Comparison of ENCODE assay signal across 8 cellular contexts in genomic region chr9:134689320-134690181, GRCh38. TPM values are rescaled to one million over a fixed set of nuclear protein-coding genes. Genes with fewer than 3 reads are reported as not detected.
DNase-seq lines count a peak whose midpoint lies in the region; ATAC-seq and TF ChIP-seq lines count a peak whose summit lies in the region.

No MANE protein-coding gene starts in this region.

- TF ChIP-seq CTCF in VCaP (conservative IDR thresholded peaks at IDR 0.05) (peak; percentile 91), gastroesophageal sphincter (IDR thresholded peaks at IDR 0.05) (peak in 3 of 4 experiments; percentile 85 to 94 (median 91)), ovary (IDR thresholded peaks at IDR 0.05) (peak; percentile 53 to 82 (median 79))

- H3K27ac ChIP-seq in VCaP (no peak overlapping the region), gastroesophageal sphincter (peak overlapping the region in 3 of 4 donors; percentile 17 to 52 (median 30)), ovary (no peak overlapping the region)

- WGBS in gastroesophageal sphincter (ENCODE audit: low coverage in 1 of 2), 2 donors: 3% methylated on average over 5 of the region's 20 CpGs; no CpG with 5 or more reads in 1 of the 2 donors
- 36 to 45% (median 43%) methylated on average over 20 of the region's 20 CpGs for WGBS in ovary, 3 donors

- H3K27me3 ChIP-seq in gastroesophageal sphincter: no peaks in the 10 kb centered on the region
- no peaks in the 10 kb centered on the region for H3K27me3 ChIP-seq in ovary

- TF ChIP-seq POLR2A in gastroesophageal sphincter (IDR thresholded peaks at IDR 0.05): no peak
- TF ChIP-seq POLR2A in ovary (IDR thresholded peaks at IDR 0.05): no peak

- TF ChIP-seq EP300 in gastroesophageal sphincter (IDR thresholded peaks at IDR 0.05) (no peak), ovary (IDR thresholded peaks at IDR 0.05) (no peak)

- no peaks in the 10 kb centered on the region for H3K9me3 ChIP-seq in gastroesophageal sphincter
- H3K9me3 ChIP-seq in ovary: no peaks in the 10 kb centered on the region

- H3K4me1 ChIP-seq in gastroesophageal sphincter: peaks cover 0 to 56% (median 13%) of the 10 kb centered on the region in 3 donors
- peaks cover 5% of the 10 kb centered on the region for H3K4me1 ChIP-seq in ovary (ENCODE audit: insufficient read depth)

- H3K4me3 ChIP-seq in gastroesophageal sphincter (no peak overlapping the region), ovary (no peak overlapping the region)

- intact Hi-C loops in ovary (cut with DNase I): loop anchor here in 1 of 4 donors (5.0 to 10.0 kb wide), 3 partner anchors 232 to 655 kb away; partner anchors contain the start of gene OLFM1

- peak; percentile 91 for ATAC-seq in gastroesophageal sphincter

- H3K36me3 ChIP-seq in gastroesophageal sphincter (peaks cover 0 to 30% of the 10 kb centered on the region in 2 donors), ovary (no peaks in the 10 kb centered on the region)

- DNase-seq in CMK (ENCODE audit: low read depth) (peak; percentile 46), H4 (ENCODE audit: low spot score) (peak; percentile 27), ovary (peak; percentile 55 to 82 (median 79)), SK-N-DZ (ENCODE audit: low spot score) (no peak), GDM1 (lab: John Stamatoyannopoulos, UW) (no peak), mesenteric fat pad (ENCODE audit: low spot score) (no peak)

RNA-seq across cellular contexts. Expression of gene COL5A1, which starts 47.9 kb away (rescaled TPM):
- 26.8 and 32.1 TPM in 2 replicates for total RNA-seq in H4 (2014; rRNA removed; shearing (Covaris generic))
- total RNA-seq in gastroesophageal sphincter: 10 to 100 TPM; 48.5 to 86.4 (median 74.9) TPM
- 100 to 1,000 TPM in 1 of 7 donors, 10 to 100 TPM in 6; 28.1 to 117 (median 58.6) TPM for total RNA-seq in ovary
- polyA plus RNA-seq in ovary: 10 to 100 TPM; 37.4 to 54.6 TPM
- not detected in 2 replicates for polyA plus RNA-seq in SK-N-DZ (2014; cell fraction: cytosol; rRNA removed)
- polyA plus RNA-seq in SK-N-DZ (2014; cell fraction: nucleus; rRNA removed): not detected in 2 replicates
- total RNA-seq in mesenteric fat pad: 84.7 TPM

Comparison
In these comparisons a context has a peak if more than half of its experiments do, and no peak if none do; other contexts are left out.
1. DNase-seq: peak in CMK (single experiment), H4 (single experiment) and ovary (5 of 5); none in SK-N-DZ (single experiment), GDM1 (single experiment) and mesenteric fat pad (single experiment).
2. H3K27ac ChIP-seq: peak in gastroesophageal sphincter (3 of 4); none in VCaP (single experiment) and ovary (0 of 2).
3. Peak in every context shown above with its lines, with median percentiles within 50 percentile points of each other: CTCF ChIP-seq.